8 cellular contexts compared by ENCODE assay signal in genomic region chr19:3224346-3225325, GRCh38. TPM values are rescaled to one million over a fixed set of nuclear protein-coding genes. Genes with fewer than 3 reads are reported as not detected.
A peak's percentile ranks its signal among the peaks of the same experiment; 100 is the strongest.
DNase-seq lines count a peak whose midpoint lies in the region; ATAC-seq and TF ChIP-seq lines count a peak whose summit lies in the region.

TSS of gene CELF5 (plus strand) at chr19:3224661. CDS start at chr19:3224740, 79 bp downstream.

- H3K4me3 ChIP-seq in GM12865 (ENCODE audit: low read depth, low read length), result no peak within 1 kb of the TSS
- no peak within 1 kb of the TSS for H3K4me3 ChIP-seq in neutrophil (ENCODE audit: low read depth in 1 of 2, low read length in 1 of 2)
- H3K4me3 ChIP-seq in thymus (ENCODE audit: low read length), result peak within 1 kb of the TSS; percentile 70

- H3K36me3 ChIP-seq in neutrophil (no peaks in the 10 kb centered on the region), thymus (ENCODE audit: control insufficient read depth, insufficient read depth) (no peaks in the 10 kb centered on the region)

- 2% methylated on average over 99 of the region's 99 CpGs for WGBS in thymus

- H3K27ac ChIP-seq in neutrophil (no peak within 1 kb of the TSS), thymus (ENCODE audit: low read depth) (no peak within 1 kb of the TSS)

- DNase-seq in GM12865 (ENCODE audit: low read depth), result peak; percentile 27
- peak; percentile 30 for DNase-seq in NCI-H2196 treated with DMSO at 0.1 percent for 48 hours (lab: John Stamatoyannopoulos, UW; ENCODE audit: unreplicated experiment)
- peak; percentile 30 for DNase-seq in activated T-cell treated with anti-CD3 and anti-CD28 coated beads for 24 hours (ENCODE audit: low read depth)
- DNase-seq in erythroblast (lab: John Stamatoyannopoulos, UW), result peak; percentile 64 to 80

- TF ChIP-seq POLR2A in erythroblast (IDR thresholded peaks at IDR 0.05; ENCODE audit: low read length), result no peak

- peak; percentile 59 for TF ChIP-seq CTCF in GM12865 (IDR thresholded peaks at IDR 0.05; ENCODE audit: insufficient read depth, low read depth, low read length, missing control alignments)
- peak; percentile 69 for TF ChIP-seq CTCF in neutrophil (IDR thresholded peaks at IDR 0.05)

- H3K9me3 ChIP-seq in neutrophil (no peaks in the 10 kb centered on the region), thymus (ENCODE audit: control insufficient read depth) (no peaks in the 10 kb centered on the region)

- peaks cover 86% of the 10 kb centered on the region for H3K27me3 ChIP-seq in neutrophil
- no peaks in the 10 kb centered on the region for H3K27me3 ChIP-seq in thymus (ENCODE audit: control insufficient read depth, insufficient read depth)

- peaks cover 0 to 3% of the 10 kb centered on the region in 2 experiments for H3K4me1 ChIP-seq in neutrophil (ENCODE audit: control insufficient read depth in 1 of 2, insufficient read depth in 1 of 2, low read depth in 1 of 2, low read length in 1 of 2)
- peaks cover 4% of the 10 kb centered on the region for H3K4me1 ChIP-seq in thymus (ENCODE audit: control insufficient read depth, insufficient read depth, low read length)

- ATAC-seq in GM19455 (IDR thresholded peaks at IDR 0.05; ENCODE audit: unreplicated experiment) (no peak), HG03469 (IDR thresholded peaks at IDR 0.05; ENCODE audit: unreplicated experiment) (no peak)

RNA-seq across cellular contexts. Expression of gene CELF5, which starts in this region (rescaled TPM):
- polyA plus RNA-seq in thymus, result 1.4 TPM
